ENCODE assay signal across 9 cellular contexts in genomic region chr6:150102750-150103270, GRCh38. TPM values are rescaled to one million over a fixed set of nuclear protein-coding genes. Genes with fewer than 3 reads are reported as not detected.
"Had no signal": no experiment of that assay in that cellular context is flagged by ENCODE, and none has a peak within 500 bp of the region (broad histone marks: within the 10 kb centered on the region; RNA-seq: fewer than 3 reads in every experiment).

No MANE protein-coding gene starts in this region.

- FAIRE-seq: G401.6, GM12878, GM12891, GM12892, GM18507, GM19239 had no signal

- DNase-seq: GDM1, GF-D8 had no signal

- ATAC-seq: GM12878 had no signal

- H3K4me3 ChIP-seq: GM12878 had no signal

RNA-seq across cellular contexts. Expression of gene ULBP3, which starts 33.9 kb away (rescaled TPM):
- total RNA-seq: GM12878 had no signal

RNA-seq across cellular contexts. Expression of gene PPP1R14C, which starts 40.0 kb away (rescaled TPM):
- total RNA-seq: G401, GM12878 had no signal
